ENCODE assay signal across 17 cellular contexts in the genomic region with DNA sequence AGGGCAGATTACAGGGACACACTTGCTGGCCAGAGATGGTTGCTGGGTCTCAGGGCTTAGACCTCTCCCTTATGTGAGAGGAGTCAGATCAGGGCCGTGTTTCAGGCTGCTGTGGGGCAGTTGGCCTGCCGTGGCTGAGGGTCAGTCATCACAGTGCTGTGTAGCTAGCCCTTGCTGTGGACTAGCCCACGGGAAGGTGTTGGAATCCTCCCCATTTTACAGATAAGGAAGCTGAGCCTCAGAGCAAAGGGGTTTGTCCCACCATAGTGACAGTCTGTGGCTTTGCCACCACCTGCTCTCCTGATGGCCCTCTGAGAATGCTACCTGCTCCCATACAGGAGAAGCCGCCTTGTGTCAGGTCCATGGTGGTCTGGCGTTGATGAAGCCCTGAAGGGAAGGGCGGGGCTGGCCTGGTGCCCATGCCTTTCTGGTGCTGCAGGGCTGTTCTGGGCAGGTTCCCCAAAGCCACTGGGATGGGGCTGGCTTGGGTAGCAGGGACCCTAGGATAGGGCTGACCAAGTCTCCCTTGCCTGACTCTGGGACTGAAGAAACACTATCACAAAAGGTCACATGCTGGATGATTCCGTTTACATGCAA. TPM values are rescaled to one million over a fixed set of nuclear protein-coding genes. Genes with fewer than 3 reads are reported as not detected.
DNase-seq lines count a peak whose midpoint lies in the region; ATAC-seq, FAIRE-seq and TF ChIP-seq lines count a peak whose summit lies in the region.
"Had no signal": no experiment of that assay in that cellular context is flagged by ENCODE, and none has a peak within 500 bp of the region (broad histone marks: within the 10 kb centered on the region; RNA-seq: fewer than 3 reads in every experiment).

No MANE protein-coding gene starts in this region.

- H2BK120ac ChIP-seq in trophoblast cell (ENCODE audit: insufficient read depth, low read length, poor library complexity), result no peak overlapping the region

- H4K8ac ChIP-seq in trophoblast cell (ENCODE audit: low read depth, low read length), result no peak overlapping the region

- TF ChIP-seq CTCF in natural killer cell (IDR thresholded peaks at IDR 0.05), result no peak
- no peak for TF ChIP-seq CTCF in HepG2 (CRISPR knock-in tag; IDR thresholded peaks at IDR 0.05)
- no peak for TF ChIP-seq CTCF in prostate gland (IDR thresholded peaks at IDR 0.05)

- no peak overlapping the region for H3K27ac Mint-ChIP-seq in natural killer cell
- H3K27ac Mint-ChIP-seq in natural killer cell treated with Interleukin-12 subunit alpha and Interleukin-12 subunit beta and Interleukin-15 and Interleukin-18, amount 100 ng/mL, for 72 hours, result no peak overlapping the region

- H2BK12ac ChIP-seq in trophoblast cell (ENCODE audit: low read length), result no peak overlapping the region

- no peak overlapping the region for H3K18ac ChIP-seq in trophoblast cell (ENCODE audit: low read length)

- H3K36me3 ChIP-seq in SK-N-MC (ENCODE audit: insufficient read depth, low read length), result peaks cover 14% of the 10 kb centered on the region
- peaks cover 4 to 13% of the 10 kb centered on the region in 2 experiments for H3K36me3 ChIP-seq in HepG2 (replicated peaks in 1 of 2; ENCODE audit: control insufficient read depth in 1 of 2, insufficient read depth in 2 of 2, low read length in 2 of 2)
- peaks cover 9 to 14% of the 10 kb centered on the region in 2 experiments for H3K36me3 ChIP-seq in trophoblast cell (ENCODE audit: control insufficient read depth in 1 of 2, insufficient read depth in 2 of 2, low read length in 2 of 2)
- H3K36me3 ChIP-seq in prostate gland, result no peaks in the 10 kb centered on the region
- H3K36me3 ChIP-seq: colonic mucosa had no signal

- intact Hi-C loops in natural killer cell (cut with micrococcal nuclease), result no loop called here
- intact Hi-C loops in HepG2 (cut with micrococcal nuclease; ENCODE audit: unreplicated experiment), result no loop called here
- intact Hi-C loops in prostate gland (cut with DNase I), result no loop called here

- no peak overlapping the region for H2BK5ac ChIP-seq in trophoblast cell (ENCODE audit: low read depth, low read length, poor library complexity)

- H4K12ac ChIP-seq in trophoblast cell (ENCODE audit: low read depth, low read length), result no peak overlapping the region

- BruUV-seq in HepG2 (replicated peaks; lab: Mats Ljungman, UMichigan), result no TSS peak

- no peaks in the 10 kb centered on the region for H3K36me3 Mint-ChIP-seq in natural killer cell
- H3K36me3 Mint-ChIP-seq in natural killer cell treated with Interleukin-12 subunit alpha and Interleukin-12 subunit beta and Interleukin-15 and Interleukin-18, amount 100 ng/mL, for 72 hours, result no peaks in the 10 kb centered on the region

- WGBS in HepG2 (ENCODE audit: low lambda C conversion rate), result 68% methylated on average over 3 of the region's 7 CpGs
- WGBS in trophoblast cell (ENCODE audit: extremely low coverage, insufficient coverage, insufficient read length), result no CpG with 5 or more reads among the region's 7 CpGs
- 58% methylated on average over 5 of the region's 7 CpGs for WGBS in prostate gland

- FAIRE-seq in HepG2 (lab: Jason Lieb, UNC) (no peak), urothelium cell line (lab: Jason Lieb, UNC) (no peak)
- FAIRE-seq: GM18507 had no signal

- H3K4me3 ChIP-seq in SK-N-MC (no peak overlapping the region), HepG2 (replicated peaks in 1 of 3; ENCODE audit: insufficient read depth in 1 of 3, low read depth in 2 of 3, low read length in 3 of 3) (no peak overlapping the region), trophoblast cell (ENCODE audit: low read depth, low read length) (no peak overlapping the region), prostate gland (no peak overlapping the region)
- H3K4me3 ChIP-seq: colonic mucosa, PC-9 had no signal

- no peak overlapping the region for H3K9ac ChIP-seq in SK-N-MC (ENCODE audit: insufficient read length)
- no peak overlapping the region for H3K9ac ChIP-seq in HepG2 (ENCODE audit: insufficient read depth, low read depth, low read length)
- H3K9ac ChIP-seq in trophoblast cell (ENCODE audit: low read length), result no peak overlapping the region

- H3K4me2 ChIP-seq in HepG2 (ENCODE audit: low read depth, low read length) (no peak overlapping the region), trophoblast cell (ENCODE audit: low read length) (no peak overlapping the region)
- H3K4me2 ChIP-seq: PC-9 had no signal

- no peak for TF ChIP-seq RAD21 in HepG2 (CRISPR knock-in tag; IDR thresholded peaks at IDR 0.05)

- H3K9me3 Mint-ChIP-seq in natural killer cell, result no peaks in the 10 kb centered on the region
- no peaks in the 10 kb centered on the region for H3K9me3 Mint-ChIP-seq in natural killer cell treated with Interleukin-12 subunit alpha and Interleukin-12 subunit beta and Interleukin-15 and Interleukin-18, amount 100 ng/mL, for 72 hours

- H3K27me3 Mint-ChIP-seq in natural killer cell (ENCODE audit: low read depth in 2 of 2), result no peaks in the 10 kb centered on the region
- H3K27me3 Mint-ChIP-seq in natural killer cell treated with Interleukin-12 subunit alpha and Interleukin-12 subunit beta and Interleukin-15 and Interleukin-18, amount 100 ng/mL, for 72 hours, result no peaks in the 10 kb centered on the region

- DNase-seq in natural killer cell, result no peak
- no peak for DNase-seq in natural killer cell treated with Interleukin-12 subunit alpha and Interleukin-12 subunit beta and Interleukin-15 and Interleukin-18, amount 100 ng/mL, for 72 hours (ENCODE audit: low spot score)
- DNase-seq in SK-N-MC (ENCODE audit: low read depth, low spot score), result no peak
- DNase-seq in HepG2 (ENCODE audit: low spot score), result no peak
- no peak for DNase-seq in trophoblast cell
- DNase-seq in NCI-H187 (lab: John Stamatoyannopoulos, UW), result no peak
- no peak for DNase-seq in urothelium cell line (ENCODE audit: low spot score)
- DNase-seq in prostate gland (ENCODE audit: low spot score), result no peak
- DNase-seq: activated gamma-delta T cell treated with Interleukin-2 at 50 U/mL for 16 hours, colonic mucosa, foreskin melanocyte, left ventricle myocardium superior, NCI-H2029 treated with DMSO at 0.1 percent for 48 hours, NCI-H526, PC-9 had no signal

- peaks cover 7% of the 10 kb centered on the region for H3K79me1 ChIP-seq in trophoblast cell (ENCODE audit: low read length)

- H3K4ac ChIP-seq in trophoblast cell (ENCODE audit: low read depth, low read length), result no peak overlapping the region

- no peak overlapping the region for H3K14ac ChIP-seq in trophoblast cell (ENCODE audit: low read length)

- H2AFZ ChIP-seq in HepG2 (ENCODE audit: low read length) (no peak overlapping the region), trophoblast cell (ENCODE audit: insufficient read depth, low read length, poor library complexity) (no peak overlapping the region)
- H2AFZ ChIP-seq: PC-9 had no signal

- ATAC-seq in natural killer cell, result no peak
- ATAC-seq in natural killer cell treated with Interleukin-12 subunit alpha and Interleukin-12 subunit beta and Interleukin-15 and Interleukin-18, amount 100 ng/mL, for 72 hours, result no peak
- peak; percentile 18 for ATAC-seq in HepG2
- ATAC-seq: left ventricle myocardium superior, SK-N-SH treated with all-trans-retinoic acid at 6 μM for 48 hours had no signal

- H4K91ac ChIP-seq in trophoblast cell (ENCODE audit: low read depth, low read length), result no peak overlapping the region

- peaks cover 7 to 11% of the 10 kb centered on the region in 2 donors for H3K4me1 Mint-ChIP-seq in natural killer cell
- H3K4me1 Mint-ChIP-seq in natural killer cell treated with Interleukin-12 subunit alpha and Interleukin-12 subunit beta and Interleukin-15 and Interleukin-18, amount 100 ng/mL, for 72 hours (ENCODE audit: low read depth in 2 of 2), result peaks cover 6 to 10% of the 10 kb centered on the region in 2 donors

- TF ChIP-seq POLR2A in HepG2 (IDR thresholded peaks at IDR 0.05; ENCODE audit: insufficient read depth in 1 of 2, low read depth in 2 of 2, low read length in 2 of 2) (no peak), prostate gland (IDR thresholded peaks at IDR 0.05) (no peak)

- H3K27me3 ChIP-seq in HepG2 (ENCODE audit: control insufficient read depth in 1 of 2, insufficient read depth in 2 of 2, low read length in 2 of 2), result no peaks in the 10 kb centered on the region
- H3K27me3 ChIP-seq in trophoblast cell (ENCODE audit: insufficient read depth, low read length), result peaks cover 6% of the 10 kb centered on the region
- H3K27me3 ChIP-seq in prostate gland (replicated peaks; ENCODE audit: insufficient read depth), result no peaks in the 10 kb centered on the region
- H3K27me3 ChIP-seq: colonic mucosa had no signal

- POLR2A ChIA-PET in HepG2 (lab: Yijun Ruan, JAX), result no interaction called here

- no peaks in the 10 kb centered on the region for H4K20me1 ChIP-seq in HepG2 (ENCODE audit: insufficient read depth, low read length)

- H3K4me1 ChIP-seq in HepG2 (ENCODE audit: insufficient read depth, low read length) (peaks cover 28% of the 10 kb centered on the region), trophoblast cell (ENCODE audit: control insufficient read depth in 1 of 2, insufficient read depth in 2 of 2, low read length in 2 of 2) (peaks cover 11% of the 10 kb centered on the region in 2 experiments), prostate gland (replicated peaks) (no peaks in the 10 kb centered on the region)
- H3K4me1 ChIP-seq: colonic mucosa had no signal

- H2AK5ac ChIP-seq in trophoblast cell (ENCODE audit: low read length), result no peak overlapping the region

- CTCF ChIA-PET in HepG2 (lab: Yijun Ruan, JAX; ENCODE audit: low intra/inter-chr PET ratio, low total read pairs), result no interaction called here

- in situ Hi-C loops in HepG2 (cut with HindIII; ENCODE audit: extremely low pct_ligation_motif_present, low pct_unique_long_range_greater_than_20kb), result no loop called here

- H3K23ac ChIP-seq in trophoblast cell (ENCODE audit: low read length), result no peak overlapping the region

- H3K79me2 ChIP-seq in HepG2 (ENCODE audit: insufficient read depth, low read length) (no peaks in the 10 kb centered on the region), trophoblast cell (ENCODE audit: control insufficient read depth, insufficient read depth, low read length, poor library complexity) (no peaks in the 10 kb centered on the region)

- peak overlapping the region; percentile 50 for H3K4me3 Mint-ChIP-seq in natural killer cell
- no peak overlapping the region for H3K4me3 Mint-ChIP-seq in natural killer cell treated with Interleukin-12 subunit alpha and Interleukin-12 subunit beta and Interleukin-15 and Interleukin-18, amount 100 ng/mL, for 72 hours

- TF ChIP-seq EP300 in HepG2 (IDR thresholded peaks at IDR 0.05; ENCODE audit: low read depth in 2 of 2, low read length in 2 of 2) (no peak), HepG2 (CRISPR knock-in tag; IDR thresholded peaks at IDR 0.05; ENCODE audit: borderline replicate concordance) (no peak)

- H3K9me3 ChIP-seq in SK-N-MC (ENCODE audit: low read depth, low read length) (no peaks in the 10 kb centered on the region), HepG2 (ENCODE audit: low read length) (no peaks in the 10 kb centered on the region), trophoblast cell (ENCODE audit: insufficient read depth, low read depth, low read length) (no peaks in the 10 kb centered on the region), prostate gland (no peaks in the 10 kb centered on the region)
- H3K9me3 ChIP-seq: colonic mucosa had no signal

- H3K27ac ChIP-seq in SK-N-MC, result peak overlapping the region; percentile 11
- no peak overlapping the region for H3K27ac ChIP-seq in HepG2 (ENCODE audit: extremely low read length, insufficient read depth, low read length)
- H3K27ac ChIP-seq in trophoblast cell (ENCODE audit: low read depth, low read length), result no peak overlapping the region
- no peak overlapping the region for H3K27ac ChIP-seq in prostate gland
- H3K27ac ChIP-seq: colonic mucosa, PC-9 had no signal

RNA-seq across cellular contexts. Expression of a gene that starts 2.4 kb away (rescaled TPM):
- total RNA-seq in natural killer cell, result 1 to 10 TPM; 1.9 to 2.9 (median 2.3) TPM
- total RNA-seq in natural killer cell treated with Interleukin-12 subunit alpha and Interleukin-12 subunit beta and Interleukin-15 and Interleukin-18, amount 100 ng/mL, for 72 hours, result 1 to 10 TPM in 1 of 2 donors, under 1 TPM in 1; 0.78 to 6.2 TPM
- total RNA-seq in HepG2 (2016; rRNA removed; fragmentation: Illumina TruSeq; extraction: Trizol), result 0.62 and 1.1 TPM in 2 replicates
- 1.9 TPM in 1 of 2 replicates, not detected in the other for total RNA-seq in HepG2 (2016; cell fraction: cytosol; rRNA removed; fragmentation: Illumina TruSeq; extraction: Trizol; ENCODE audit: low read depth)
- total RNA-seq in HepG2 (2016; cell fraction: insoluble cytoplasmic fraction; rRNA removed; fragmentation: Illumina TruSeq; extraction: Trizol), result 0.22 and 0.56 TPM in 2 replicates
- 0.83 and 1.1 TPM in 2 replicates for total RNA-seq in HepG2 (2016; cell fraction: membrane; rRNA removed; fragmentation: Illumina TruSeq; extraction: Trizol)
- total RNA-seq in HepG2 (2016; cell fraction: nucleus; rRNA removed; fragmentation: Illumina TruSeq; extraction: Trizol), result 0.43 and 0.44 TPM in 2 replicates
- 0.46 and 0.48 TPM in 2 replicates for polyA plus RNA-seq in HepG2 (2011; rRNA removed)
- polyA plus RNA-seq in HepG2 (2011; cell fraction: cytosol; rRNA removed), result 0.33 and 0.60 TPM in 2 replicates
- polyA plus RNA-seq in HepG2 (2011; cell fraction: nucleus; rRNA removed), result 0.69 and 0.85 TPM in 2 replicates
- polyA plus RNA-seq in HepG2 (2012), result 0.20 and 0.35 TPM in 2 replicates
- polyA plus RNA-seq in HepG2 (2016; cell fraction: cytosol; fragmentation: Illumina TruSeq; extraction: Trizol; ENCODE audit: low read depth), result 0.21 and 0.32 TPM in 2 replicates
- polyA plus RNA-seq in HepG2 (2016; cell fraction: insoluble cytoplasmic fraction; fragmentation: Illumina TruSeq; extraction: Trizol; ENCODE audit: low read depth), result 0.46 and 0.47 TPM in 2 replicates
- 0.26 and 0.55 TPM in 2 replicates for polyA plus RNA-seq in HepG2 (2016; cell fraction: membrane; fragmentation: Illumina TruSeq; extraction: Trizol; ENCODE audit: low read depth)
- polyA plus RNA-seq in HepG2 (2016; cell fraction: nucleus; fragmentation: Illumina TruSeq; extraction: Trizol; ENCODE audit: insufficient read depth, low read depth), result 0.53 and 0.70 TPM in 2 replicates
- polyA minus RNA-seq in HepG2 (2011; rRNA and poly(A)+ RNA removed; ENCODE audit: low replicate concordance), result 0.62 and 1.6 TPM in 2 replicates
- not detected in 2 replicates for polyA minus RNA-seq in HepG2 (2011; cell fraction: cytosol; rRNA and poly(A)+ RNA removed)
- polyA minus RNA-seq in HepG2 (2011; cell fraction: nucleus; rRNA and poly(A)+ RNA removed), result 0.13 and 0.50 TPM in 2 replicates
- 0.29 and 0.31 TPM in 2 replicates for polyA plus RNA-seq in trophoblast cell (2013)
- total RNA-seq in prostate gland, result 10 to 100 TPM in 1 of 2 donors, 1 to 10 TPM in 1; 2.3 to 16.8 TPM

RNA-seq across cellular contexts. Expression of a gene that starts 25.6 kb away (rescaled TPM):
- total RNA-seq in natural killer cell (10 to 100 TPM; 29.5 to 38.8 (median 38.6) TPM), HepG2 (2016; rRNA removed; fragmentation: Illumina TruSeq; extraction: Trizol) (104 and 131 TPM in 2 replicates), prostate gland (10 to 100 TPM; 46.7 to 84.5 TPM)
- total RNA-seq in natural killer cell treated with Interleukin-12 subunit alpha and Interleukin-12 subunit beta and Interleukin-15 and Interleukin-18, amount 100 ng/mL, for 72 hours, result 100 to 1,000 TPM in 1 of 2 donors, 10 to 100 TPM in 1; 83.0 to 129 TPM
- 19.5 and 20.5 TPM in 2 replicates for total RNA-seq in HepG2 (2016; cell fraction: cytosol; rRNA removed; fragmentation: Illumina TruSeq; extraction: Trizol; ENCODE audit: low read depth)
- 103 and 128 TPM in 2 replicates for total RNA-seq in HepG2 (2016; cell fraction: insoluble cytoplasmic fraction; rRNA removed; fragmentation: Illumina TruSeq; extraction: Trizol)
- 43.3 and 44.2 TPM in 2 replicates for total RNA-seq in HepG2 (2016; cell fraction: membrane; rRNA removed; fragmentation: Illumina TruSeq; extraction: Trizol)
- total RNA-seq in HepG2 (2016; cell fraction: nucleus; rRNA removed; fragmentation: Illumina TruSeq; extraction: Trizol), result 39.3 and 41.5 TPM in 2 replicates
- 29.8 and 43.9 TPM in 2 replicates for polyA plus RNA-seq in HepG2 (2011; rRNA removed)
- 22.0 and 30.6 TPM in 2 replicates for polyA plus RNA-seq in HepG2 (2011; cell fraction: cytosol; rRNA removed)
- 12.8 and 13.8 TPM in 2 replicates for polyA plus RNA-seq in HepG2 (2011; cell fraction: nucleus; rRNA removed)
- polyA plus RNA-seq in HepG2 (2012), result 30.0 and 43.7 TPM in 2 replicates
- polyA plus RNA-seq in HepG2 (2016; cell fraction: cytosol; fragmentation: Illumina TruSeq; extraction: Trizol; ENCODE audit: low read depth), result 10.3 and 11.7 TPM in 2 replicates
- polyA plus RNA-seq in HepG2 (2016; cell fraction: insoluble cytoplasmic fraction; fragmentation: Illumina TruSeq; extraction: Trizol; ENCODE audit: low read depth), result 140 and 142 TPM in 2 replicates
- 24.5 and 24.6 TPM in 2 replicates for polyA plus RNA-seq in HepG2 (2016; cell fraction: membrane; fragmentation: Illumina TruSeq; extraction: Trizol; ENCODE audit: low read depth)
- polyA plus RNA-seq in HepG2 (2016; cell fraction: nucleus; fragmentation: Illumina TruSeq; extraction: Trizol; ENCODE audit: insufficient read depth, low read depth), result 69.4 and 73.3 TPM in 2 replicates
- 12.5 and 24.7 TPM in 2 replicates for polyA minus RNA-seq in HepG2 (2011; rRNA and poly(A)+ RNA removed; ENCODE audit: low replicate concordance)
- polyA minus RNA-seq in HepG2 (2011; cell fraction: cytosol; rRNA and poly(A)+ RNA removed), result 19.7 and 22.7 TPM in 2 replicates
- polyA minus RNA-seq in HepG2 (2011; cell fraction: nucleus; rRNA and poly(A)+ RNA removed), result 10.8 and 13.7 TPM in 2 replicates
- polyA plus RNA-seq in trophoblast cell (2013), result 33.4 and 33.6 TPM in 2 replicates

RNA-seq across cellular contexts. Expression of a gene that starts 34.6 kb away (rescaled TPM):
- 10 to 100 TPM; 18.2 to 26.9 (median 20.8) TPM for total RNA-seq in natural killer cell
- total RNA-seq in natural killer cell treated with Interleukin-12 subunit alpha and Interleukin-12 subunit beta and Interleukin-15 and Interleukin-18, amount 100 ng/mL, for 72 hours, result 10 to 100 TPM; 19.6 to 21.2 TPM
- total RNA-seq in HepG2 (2016; rRNA removed; fragmentation: Illumina TruSeq; extraction: Trizol), result 15.5 and 25.8 TPM in 2 replicates
- 9.2 and 12.7 TPM in 2 replicates for total RNA-seq in HepG2 (2016; cell fraction: cytosol; rRNA removed; fragmentation: Illumina TruSeq; extraction: Trizol; ENCODE audit: low read depth)
- 14.4 and 26.2 TPM in 2 replicates for total RNA-seq in HepG2 (2016; cell fraction: insoluble cytoplasmic fraction; rRNA removed; fragmentation: Illumina TruSeq; extraction: Trizol)
- 28.5 and 34.5 TPM in 2 replicates for total RNA-seq in HepG2 (2016; cell fraction: membrane; rRNA removed; fragmentation: Illumina TruSeq; extraction: Trizol)
- 20.4 and 23.0 TPM in 2 replicates for total RNA-seq in HepG2 (2016; cell fraction: nucleus; rRNA removed; fragmentation: Illumina TruSeq; extraction: Trizol)
- 19.0 and 36.1 TPM in 2 replicates for polyA plus RNA-seq in HepG2 (2011; rRNA removed)
- polyA plus RNA-seq in HepG2 (2011; cell fraction: cytosol; rRNA removed), result 18.9 and 32.3 TPM in 2 replicates
- polyA plus RNA-seq in HepG2 (2011; cell fraction: nucleus; rRNA removed), result 79.1 and 84.6 TPM in 2 replicates
- polyA plus RNA-seq in HepG2 (2012), result 16.1 and 20.7 TPM in 2 replicates
- polyA plus RNA-seq in HepG2 (2016; cell fraction: cytosol; fragmentation: Illumina TruSeq; extraction: Trizol; ENCODE audit: low read depth), result 9.4 and 10.4 TPM in 2 replicates
- polyA plus RNA-seq in HepG2 (2016; cell fraction: insoluble cytoplasmic fraction; fragmentation: Illumina TruSeq; extraction: Trizol; ENCODE audit: low read depth), result 14.1 and 16.2 TPM in 2 replicates
- polyA plus RNA-seq in HepG2 (2016; cell fraction: membrane; fragmentation: Illumina TruSeq; extraction: Trizol; ENCODE audit: low read depth), result 21.6 and 23.3 TPM in 2 replicates
- polyA plus RNA-seq in HepG2 (2016; cell fraction: nucleus; fragmentation: Illumina TruSeq; extraction: Trizol; ENCODE audit: insufficient read depth, low read depth), result 36.1 and 41.5 TPM in 2 replicates
- 7.1 and 61.3 TPM in 2 replicates for polyA minus RNA-seq in HepG2 (2011; rRNA and poly(A)+ RNA removed; ENCODE audit: low replicate concordance)
- polyA minus RNA-seq in HepG2 (2011; cell fraction: cytosol; rRNA and poly(A)+ RNA removed), result 18.8 and 21.5 TPM in 2 replicates
- 6.4 and 8.5 TPM in 2 replicates for polyA minus RNA-seq in HepG2 (2011; cell fraction: nucleus; rRNA and poly(A)+ RNA removed)
- polyA plus RNA-seq in trophoblast cell (2013), result 9.4 TPM in 2 replicates
- 10 to 100 TPM; 73.7 to 81.7 TPM for total RNA-seq in prostate gland

RNA-seq across cellular contexts. Expression of a gene that starts 34.8 kb away (rescaled TPM):
- total RNA-seq in natural killer cell (10 to 100 TPM; 23.4 to 43.7 (median 32.5) TPM), HepG2 (2016; rRNA removed; fragmentation: Illumina TruSeq; extraction: Trizol) (21.2 and 35.4 TPM in 2 replicates), prostate gland (10 to 100 TPM in 1 of 2 donors, 1 to 10 TPM in 1; 4.3 to 35.6 TPM)
- 100 to 1,000 TPM in 1 of 2 donors, 10 to 100 TPM in 1; 97.2 to 212 TPM for total RNA-seq in natural killer cell treated with Interleukin-12 subunit alpha and Interleukin-12 subunit beta and Interleukin-15 and Interleukin-18, amount 100 ng/mL, for 72 hours
- total RNA-seq in HepG2 (2016; cell fraction: cytosol; rRNA removed; fragmentation: Illumina TruSeq; extraction: Trizol; ENCODE audit: low read depth), result 9.8 and 10.0 TPM in 2 replicates
- 23.8 and 32.4 TPM in 2 replicates for total RNA-seq in HepG2 (2016; cell fraction: insoluble cytoplasmic fraction; rRNA removed; fragmentation: Illumina TruSeq; extraction: Trizol)
- total RNA-seq in HepG2 (2016; cell fraction: membrane; rRNA removed; fragmentation: Illumina TruSeq; extraction: Trizol), result 15.9 and 17.1 TPM in 2 replicates
- 24.3 and 29.3 TPM in 2 replicates for total RNA-seq in HepG2 (2016; cell fraction: nucleus; rRNA removed; fragmentation: Illumina TruSeq; extraction: Trizol)
- polyA plus RNA-seq in HepG2 (2011; rRNA removed), result 15.7 and 20.3 TPM in 2 replicates
- polyA plus RNA-seq in HepG2 (2011; cell fraction: cytosol; rRNA removed), result 8.7 and 16.8 TPM in 2 replicates
- 68.2 and 101 TPM in 2 replicates for polyA plus RNA-seq in HepG2 (2011; cell fraction: nucleus; rRNA removed)
- 16.3 and 27.3 TPM in 2 replicates for polyA plus RNA-seq in HepG2 (2012)
- 5.5 and 6.4 TPM in 2 replicates for polyA plus RNA-seq in HepG2 (2016; cell fraction: cytosol; fragmentation: Illumina TruSeq; extraction: Trizol; ENCODE audit: low read depth)
- polyA plus RNA-seq in HepG2 (2016; cell fraction: insoluble cytoplasmic fraction; fragmentation: Illumina TruSeq; extraction: Trizol; ENCODE audit: low read depth), result 59.5 and 79.8 TPM in 2 replicates
- 10.8 and 13.8 TPM in 2 replicates for polyA plus RNA-seq in HepG2 (2016; cell fraction: membrane; fragmentation: Illumina TruSeq; extraction: Trizol; ENCODE audit: low read depth)
- 133 and 138 TPM in 2 replicates for polyA plus RNA-seq in HepG2 (2016; cell fraction: nucleus; fragmentation: Illumina TruSeq; extraction: Trizol; ENCODE audit: insufficient read depth, low read depth)
- 12.7 and 22.2 TPM in 2 replicates for polyA minus RNA-seq in HepG2 (2011; rRNA and poly(A)+ RNA removed; ENCODE audit: low replicate concordance)
- polyA minus RNA-seq in HepG2 (2011; cell fraction: cytosol; rRNA and poly(A)+ RNA removed), result 7.4 and 8.9 TPM in 2 replicates
- polyA minus RNA-seq in HepG2 (2011; cell fraction: nucleus; rRNA and poly(A)+ RNA removed), result 10.9 and 13.8 TPM in 2 replicates
- 50.0 and 54.9 TPM in 2 replicates for polyA plus RNA-seq in trophoblast cell (2013)
